ENCODE assay signal across 20 cellular contexts in genomic region chr12:23290627-23291330, GRCh38.
DNase-seq lines count a peak whose midpoint lies in the region; ATAC-seq, FAIRE-seq and TF ChIP-seq lines count a peak whose summit lies in the region.
"Had no signal": no experiment of that assay in that cellular context is flagged by ENCODE, and none has a peak within 500 bp of the region (broad histone marks: within the 10 kb centered on the region; RNA-seq: fewer than 3 reads in every experiment).

No MANE protein-coding gene starts in this region.

- no peak overlapping the region for H3K14ac ChIP-seq in trophoblast cell (ENCODE audit: low read length)

- H3K4me2 ChIP-seq in HepG2 (ENCODE audit: low read depth, low read length) (no peak overlapping the region), trophoblast cell (ENCODE audit: low read length) (no peak overlapping the region), SK-N-SH (no peak overlapping the region)
- H3K4me2 ChIP-seq: GM23338 had no signal

- H2AFZ ChIP-seq in HepG2 (ENCODE audit: low read length) = no peak overlapping the region
- no peak overlapping the region for H2AFZ ChIP-seq in trophoblast cell (ENCODE audit: insufficient read depth, low read length, poor library complexity)
- H2AFZ ChIP-seq in SK-N-SH (ENCODE audit: low read depth) = no peak overlapping the region
- H2AFZ ChIP-seq: GM23338 had no signal

- H3F3A ChIP-seq in SK-N-SH (replicated peaks; ENCODE audit: insufficient read depth) = no peaks in the 10 kb centered on the region

- TF ChIP-seq POLR2A in HepG2 (IDR thresholded peaks at IDR 0.05; ENCODE audit: insufficient read depth in 1 of 2, low read depth in 2 of 2, low read length in 2 of 2) = no peak

- H4K8ac ChIP-seq in trophoblast cell (ENCODE audit: low read depth, low read length) = no peak overlapping the region

- CTCF ChIA-PET in HepG2 (lab: Yijun Ruan, JAX; ENCODE audit: low intra/inter-chr PET ratio, low total read pairs) = no interaction called here
- CTCF ChIA-PET in SK-N-SH (lab: Yijun Ruan, JAX) = interaction anchor here (1.1 kb wide), 1 partner anchor 12 kb away, joined by 3 read pairs; no protein-coding TSS in a partner anchor

- H4K20me1 ChIP-seq in HepG2 (ENCODE audit: insufficient read depth, low read length) (no peaks in the 10 kb centered on the region), SK-N-SH (ENCODE audit: insufficient read depth) (no peaks in the 10 kb centered on the region)

- H3K4me3 ChIP-seq in liver (ENCODE audit: low read depth in 1 of 3, low read length in 3 of 3) (no peak overlapping the region), HepG2 (replicated peaks in 1 of 3; ENCODE audit: insufficient read depth in 1 of 3, low read depth in 2 of 3, low read length in 3 of 3) (no peak overlapping the region), trophoblast cell (ENCODE audit: low read depth, low read length) (no peak overlapping the region), SK-N-SH (ENCODE audit: low read depth in 2 of 2, low read length in 1 of 2) (no peak overlapping the region)
- H3K4me3 ChIP-seq: GM23338 had no signal

- H3K9ac ChIP-seq in liver (ENCODE audit: low read depth in 1 of 2, low read length in 2 of 2) = no peak overlapping the region
- no peak overlapping the region for H3K9ac ChIP-seq in HepG2 (ENCODE audit: insufficient read depth, low read depth, low read length)
- H3K9ac ChIP-seq in trophoblast cell (ENCODE audit: low read length) = peak overlapping the region; percentile 66
- no peak overlapping the region for H3K9ac ChIP-seq in SK-N-SH

- no peak overlapping the region for H2BK120ac ChIP-seq in trophoblast cell (ENCODE audit: insufficient read depth, low read length, poor library complexity)

- H3K4ac ChIP-seq in trophoblast cell (ENCODE audit: low read depth, low read length) = no peak overlapping the region

- no peak overlapping the region for H3K18ac ChIP-seq in trophoblast cell (ENCODE audit: low read length)

- H3K4me1 ChIP-seq in liver (ENCODE audit: control insufficient read depth in 4 of 4, insufficient read depth in 4 of 4, low read length in 3 of 4) (peaks cover 0 to 4% (median 0%) of the 10 kb centered on the region in 4 donors), HepG2 (ENCODE audit: insufficient read depth, low read length) (no peaks in the 10 kb centered on the region), trophoblast cell (ENCODE audit: control insufficient read depth in 1 of 2, insufficient read depth in 2 of 2, low read length in 2 of 2) (no peaks in the 10 kb centered on the region), SK-N-SH (ENCODE audit: control insufficient read depth in 1 of 2, insufficient read depth in 2 of 2, low read depth in 1 of 2, low read length in 1 of 2) (peaks cover 0 to 2% of the 10 kb centered on the region in 2 experiments; a peak in 1 of 4 replicates)

- no peak overlapping the region for H4K91ac ChIP-seq in trophoblast cell (ENCODE audit: low read depth, low read length)

- no peaks in the 10 kb centered on the region for H3K9me2 ChIP-seq in SK-N-SH

- no peaks in the 10 kb centered on the region for H3K36me3 ChIP-seq in liver (ENCODE audit: control insufficient read depth in 4 of 4, insufficient read depth in 3 of 4, low read depth in 1 of 4, low read length in 3 of 4)
- no peaks in the 10 kb centered on the region for H3K36me3 ChIP-seq in HepG2 (replicated peaks in 1 of 2; ENCODE audit: control insufficient read depth in 1 of 2, insufficient read depth in 2 of 2, low read length in 2 of 2)
- no peaks in the 10 kb centered on the region for H3K36me3 ChIP-seq in trophoblast cell (ENCODE audit: control insufficient read depth in 1 of 2, insufficient read depth in 2 of 2, low read length in 2 of 2)
- H3K36me3 ChIP-seq in SK-N-SH (replicated peaks in 1 of 2; ENCODE audit: control insufficient read depth in 1 of 2, insufficient read depth in 2 of 2, low read length in 1 of 2) = no peaks in the 10 kb centered on the region

- H2BK12ac ChIP-seq in trophoblast cell (ENCODE audit: low read length) = no peak overlapping the region

- no TSS peak for BruUV-seq in HepG2 (replicated peaks; lab: Mats Ljungman, UMichigan)

- intact Hi-C loops in HepG2 (cut with micrococcal nuclease; ENCODE audit: unreplicated experiment) = no loop called here
- intact Hi-C loops in head of caudate nucleus (cut with DNase I) = no loop called here

- in situ Hi-C loops in HepG2 (cut with HindIII; ENCODE audit: extremely low pct_ligation_motif_present, low pct_unique_long_range_greater_than_20kb) = no loop called here

- ATAC-seq in HepG2 (no peak), HG03039 (IDR thresholded peaks at IDR 0.05; ENCODE audit: unreplicated experiment) (no peak)
- ATAC-seq: CD8-positive, alpha-beta T cell; GM23338 had no signal

- H3K23ac ChIP-seq in trophoblast cell (ENCODE audit: low read length) = no peak overlapping the region

- TF ChIP-seq RAD21 in liver (IDR thresholded peaks at IDR 0.05) (no peak), HepG2 (CRISPR knock-in tag; IDR thresholded peaks at IDR 0.05) (no peak), SK-N-SH (IDR thresholded peaks at IDR 0.05; ENCODE audit: low read length) (no peak)

- DNase-seq in HepG2 (ENCODE audit: low spot score) (no peak), NCI-H1417 treated with DMSO at 0.1 percent for 48 hours (lab: John Stamatoyannopoulos, UW) (peak; percentile 58), NCI-H69 (lab: John Stamatoyannopoulos, UW) (peak; percentile 80), trophoblast cell (no peak), head of caudate nucleus (no peak), SK-N-SH (no peak)
- DNase-seq: CD8-positive, alpha-beta T cell; DMS153; HCEC 1CT; NCI-H1092; NCI-H1436 treated with DMSO at 0.1 percent for 48 hours; NCI-H2029; NCI-H526 treated with DMSO at 0.1 percent for 48 hours; RPMI8226; SHP77; T-helper 1 cell had no signal

- no peak overlapping the region for H2AK5ac ChIP-seq in trophoblast cell (ENCODE audit: low read length)

- no peak for FAIRE-seq in HepG2 (lab: Jason Lieb, UNC)

- 24% methylated on average over 1 of the region's 1 CpG for WGBS in liver
- WGBS in HepG2 (ENCODE audit: low lambda C conversion rate) = 0% methylated on average over 1 of the region's 1 CpG
- no CpG with 5 or more reads among the region's 1 CpG for WGBS in trophoblast cell (ENCODE audit: extremely low coverage, insufficient coverage, insufficient read length)
- 7% methylated on average over 1 of the region's 1 CpG for WGBS in SK-N-SH (ENCODE audit: low lambda C conversion rate)

- H3K79me1 ChIP-seq in trophoblast cell (ENCODE audit: low read length) = no peaks in the 10 kb centered on the region

- H3K9me3 ChIP-seq in liver (ENCODE audit: control insufficient read depth in 4 of 4, low read length in 3 of 4) = no peaks in the 10 kb centered on the region
- no peaks in the 10 kb centered on the region for H3K9me3 ChIP-seq in HepG2 (ENCODE audit: low read length)
- no peaks in the 10 kb centered on the region for H3K9me3 ChIP-seq in trophoblast cell (ENCODE audit: insufficient read depth, low read depth, low read length)
- H3K9me3 ChIP-seq in SK-N-SH = no peaks in the 10 kb centered on the region

- TF ChIP-seq CTCF in liver (IDR thresholded peaks at IDR 0.05; ENCODE audit: low read depth, low read length, missing input control) = no peak
- no peak for TF ChIP-seq CTCF in HepG2 (CRISPR knock-in tag; IDR thresholded peaks at IDR 0.05)
- TF ChIP-seq CTCF in SK-N-SH (IDR thresholded peaks at IDR 0.05) = no peak

- TF ChIP-seq EP300 in HepG2 (IDR thresholded peaks at IDR 0.05; ENCODE audit: low read depth in 2 of 2, low read length in 2 of 2) = no peak
- TF ChIP-seq EP300 in HepG2 (CRISPR knock-in tag; IDR thresholded peaks at IDR 0.05; ENCODE audit: borderline replicate concordance) = no peak
- TF ChIP-seq EP300 in SK-N-SH (IDR thresholded peaks at IDR 0.05; ENCODE audit: borderline replicate concordance in 1 of 2, low read depth in 1 of 2, low read length in 1 of 2) = no peak

- no peak overlapping the region for H4K12ac ChIP-seq in trophoblast cell (ENCODE audit: low read depth, low read length)

- H3K27me3 ChIP-seq in liver (ENCODE audit: control insufficient read depth in 4 of 4, insufficient read depth in 4 of 4, low read length in 3 of 4) = no peaks in the 10 kb centered on the region
- H3K27me3 ChIP-seq in HepG2 (ENCODE audit: control insufficient read depth in 1 of 2, insufficient read depth in 2 of 2, low read length in 2 of 2) = no peaks in the 10 kb centered on the region
- H3K27me3 ChIP-seq in trophoblast cell (ENCODE audit: insufficient read depth, low read length) = no peaks in the 10 kb centered on the region
- H3K27me3 ChIP-seq in SK-N-SH (ENCODE audit: insufficient read depth) = no peaks in the 10 kb centered on the region

- POLR2A ChIA-PET in HepG2 (lab: Yijun Ruan, JAX) = no interaction called here
- POLR2A ChIA-PET in SK-N-SH (lab: Yijun Ruan, JAX) = no interaction called here

- H3K27ac ChIP-seq in liver (ENCODE audit: low read depth in 1 of 2, low read length in 2 of 2) (no peak overlapping the region), HepG2 (ENCODE audit: extremely low read length, insufficient read depth, low read length) (no peak overlapping the region), trophoblast cell (ENCODE audit: low read depth, low read length) (no peak overlapping the region), SK-N-SH (ENCODE audit: low read depth in 2 of 2, low read length in 1 of 2) (no peak overlapping the region)
- H3K27ac ChIP-seq: C4-2B had no signal

- no peak overlapping the region for H2BK5ac ChIP-seq in trophoblast cell (ENCODE audit: low read depth, low read length, poor library complexity)

- H3K79me2 ChIP-seq in HepG2 (ENCODE audit: insufficient read depth, low read length) (no peaks in the 10 kb centered on the region), trophoblast cell (ENCODE audit: control insufficient read depth, insufficient read depth, low read length, poor library complexity) (no peaks in the 10 kb centered on the region), SK-N-SH (ENCODE audit: insufficient read depth) (no peaks in the 10 kb centered on the region)

TF ChIP-seq in liver, 16 proteins besides CTCF, POLR2A, EP300 and RAD21 (continues in another document):
- TF ChIP-seq EGR1 (IDR thresholded peaks at IDR 0.05; ENCODE audit: low read depth in 2 of 2) (no peak), SP1 (IDR thresholded peaks at IDR 0.05) (peak; percentile 39), HNF4G (IDR thresholded peaks at IDR 0.05) (no peak), FOXA1 (IDR thresholded peaks at IDR 0.05) (no peak), TAF1 (conservative IDR thresholded peaks at IDR 0.05) (no peak)

TF ChIP-seq in HepG2, 621 proteins besides CTCF, POLR2A, EP300 and RAD21 (continues in another document):
- TF ChIP-seq ZNF790 (CRISPR knock-in tag; IDR thresholded peaks at IDR 0.05; ENCODE audit: borderline replicate concordance) (no peak), ZNF879 (CRISPR knock-in tag; IDR thresholded peaks at IDR 0.05) (no peak), ATM (IDR thresholded peaks at IDR 0.05; ENCODE audit: borderline replicate concordance) (no peak), ZKSCAN1 (IDR thresholded peaks at IDR 0.05; ENCODE audit: low read length) (no peak)

TF ChIP-seq in SK-N-SH, 30 proteins besides CTCF, POLR2A, EP300 and RAD21 (continues in another document):
- TF ChIP-seq TAF1 (IDR thresholded peaks at IDR 0.05; ENCODE audit: borderline replicate concordance, low read depth, low read length) (no peak), POLR2AphosphoS5 (IDR thresholded peaks at IDR 0.05; ENCODE audit: low read depth, low read length) (no peak), SMC3 (IDR thresholded peaks at IDR 0.05; ENCODE audit: low read depth, low read length) (no peak), GABPA (IDR thresholded peaks at IDR 0.05; ENCODE audit: low read depth) (no peak), GATA2 (CRISPR knock-in tag; IDR thresholded peaks at IDR 0.05) (no peak)

Comparison
In these comparisons a context has a peak if more than half of its experiments do, and no peak if none do; other contexts are left out.
1. DNase-seq: peak in NCI-H1417 treated with DMSO at 0.1 percent for 48 hours (single experiment) and NCI-H69 (single experiment); none in HepG2 (single experiment), trophoblast cell (0 of 2), head of caudate nucleus (0 of 42) and SK-N-SH (single experiment).